24 cellular contexts compared by ENCODE assay signal in the genomic region with DNA sequence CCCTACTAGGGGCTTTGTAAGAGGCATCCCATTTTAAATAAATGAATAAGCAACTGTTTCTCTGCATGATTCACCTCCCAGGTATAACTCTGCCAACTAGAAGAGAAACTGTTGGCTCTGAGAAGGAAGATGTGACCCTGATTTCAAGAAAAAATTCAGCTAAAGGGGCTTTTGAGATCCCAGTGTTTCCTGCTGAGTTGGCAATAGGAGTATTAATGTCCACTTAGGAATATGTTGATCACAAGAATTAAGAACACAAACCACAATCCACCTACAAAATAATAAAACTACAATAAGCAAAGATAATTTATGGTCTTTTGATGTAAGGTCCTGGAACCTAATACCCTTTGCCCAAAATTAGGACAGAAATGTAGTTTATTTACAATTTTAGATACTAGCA.
DNase-seq lines count a peak whose midpoint lies in the region; ATAC-seq, FAIRE-seq and TF ChIP-seq lines count a peak whose summit lies in the region.
"Had no signal": no experiment of that assay in that cellular context is flagged by ENCODE, and none has a peak within 500 bp of the region (broad histone marks: within the 10 kb centered on the region; RNA-seq: fewer than 3 reads in every experiment).

No MANE protein-coding gene starts in this region.

- peaks cover 60% of the 10 kb centered on the region for H3K4me1 ChIP-seq in A549
- H3K4me1 ChIP-seq in GM12878 (ENCODE audit: control insufficient read depth, insufficient read depth, low read length) = no peaks in the 10 kb centered on the region
- no peaks in the 10 kb centered on the region for H3K4me1 ChIP-seq in CD8-positive, alpha-beta memory T cell (ENCODE audit: insufficient read depth, low read length)
- H3K4me1 ChIP-seq: BLaER1 treated with 17β-estradiol and CSF1 and Interleukin-3, amounts not matched to agents 10 nM and 100 nM had no signal

- H3K27ac Mint-ChIP-seq in nephron = peak overlapping the region in 2 of 3 experiments; percentile 51 to 68
- no peak overlapping the region for H3K27ac Mint-ChIP-seq in CD8-positive, alpha-beta memory T cell
- no peak overlapping the region for H3K27ac Mint-ChIP-seq in activated T-helper 2 cell treated with anti-CD3 and anti-CD28 coated beads, Interferon-gamma antibody, Interleukin-2, Interleukin-4, amounts not matched to agents 10 μg/mL and 5 μg/mL and 100 μg/mL, durations not matched to agents 14 hours and 24 hours and 36 hours
- H3K27ac Mint-ChIP-seq: B cell; CD4-positive, alpha-beta T cell; CD8-positive, alpha-beta T cell had no signal

- H2AFZ ChIP-seq in GM12878 (ENCODE audit: control insufficient read depth, low read depth, low read length) = no peak overlapping the region

- peaks cover 61% of the 10 kb centered on the region for H3K36me3 Mint-ChIP-seq in nephron (ENCODE audit: low read depth)
- no peaks in the 10 kb centered on the region for H3K36me3 Mint-ChIP-seq in CD8-positive, alpha-beta memory T cell
- no peaks in the 10 kb centered on the region for H3K36me3 Mint-ChIP-seq in activated T-helper 2 cell treated with anti-CD3 and anti-CD28 coated beads, Interferon-gamma antibody, Interleukin-2, Interleukin-4, amounts not matched to agents 10 μg/mL and 5 μg/mL and 100 μg/mL, durations not matched to agents 14 hours and 24 hours and 36 hours (ENCODE audit: low read depth)
- H3K36me3 Mint-ChIP-seq: CD8-positive, alpha-beta T cell had no signal

- RAD21 ChIA-PET in GM12878 (lab: Charles Lee; ENCODE audit: unreplicated experiment) = interaction anchor here (1.1 kb wide), 1 partner anchor 15 kb away, joined by 3 read pairs; no protein-coding TSS in a partner anchor

- TF ChIP-seq EP300 in A549 (IDR thresholded peaks at IDR 0.05) (no peak), GM12878 (IDR thresholded peaks at IDR 0.05; ENCODE audit: borderline replicate concordance in 1 of 2, control insufficient read depth in 1 of 2, low read depth in 2 of 2, low read length in 2 of 2) (no peak)

- H3K27me3 ChIP-seq in GM12878 (replicated peaks in 1 of 2; ENCODE audit: control insufficient read depth in 2 of 2, insufficient read depth in 2 of 2, low read length in 1 of 2) = no peaks in the 10 kb centered on the region
- H3K27me3 ChIP-seq in CD8-positive, alpha-beta memory T cell (ENCODE audit: insufficient read depth, low read length, poor library complexity, severe bottlenecking) = no peaks in the 10 kb centered on the region
- H3K27me3 ChIP-seq: BLaER1 treated with 17β-estradiol and CSF1 and Interleukin-3, amounts not matched to agents 10 nM and 100 nM had no signal

- H3K9me3 Mint-ChIP-seq in nephron = no peaks in the 10 kb centered on the region
- peaks cover 0 to 3% (median 0%) of the 10 kb centered on the region in 5 donors for H3K9me3 Mint-ChIP-seq in CD8-positive, alpha-beta memory T cell
- H3K9me3 Mint-ChIP-seq in activated T-helper 2 cell treated with anti-CD3 and anti-CD28 coated beads, Interferon-gamma antibody, Interleukin-2, Interleukin-4, amounts not matched to agents 10 μg/mL and 5 μg/mL and 100 μg/mL, durations not matched to agents 14 hours and 24 hours and 36 hours = no peaks in the 10 kb centered on the region
- H3K9me3 Mint-ChIP-seq: CD4-positive, alpha-beta T cell; CD8-positive, alpha-beta T cell had no signal

- FAIRE-seq in A549 (lab: Jason Lieb, UNC) (no peak), GM12878 (lab: Jason Lieb, UNC) (peak; percentile 27)
- FAIRE-seq: A204.1, GM12891, GM19239 had no signal

- no peak for ATAC-seq in A549
- ATAC-seq in GM12878 = no peak
- ATAC-seq: CD8-positive, alpha-beta T cell had no signal

- H3K4me2 ChIP-seq in A549 (no peak overlapping the region), GM12878 (ENCODE audit: control insufficient read depth, insufficient read depth) (no peak overlapping the region)
- H3K4me2 ChIP-seq: BLaER1 treated with 17β-estradiol and CSF1 and Interleukin-3, amounts not matched to agents 10 nM and 100 nM had no signal

- BruUV-seq in GM12878 (replicated peaks; lab: Mats Ljungman, UMichigan) = no TSS peak

- CTCF ChIA-PET in A549 (lab: Yijun Ruan, JAX) = interaction anchor here (1.3 kb wide), 1 partner anchor 11 kb away, joined by 4 read pairs; no protein-coding TSS in a partner anchor
- CTCF ChIA-PET in GM12878 (lab: Yijun Ruan, JAX) = interaction anchor here (0.9 to 1.6 kb wide), 2 partner anchors 21 to 128 kb away, joined by 3 read pairs; no protein-coding TSS in a partner anchor
- CTCF ChIA-PET in CD8-positive, alpha-beta memory T cell (lab: Charles Lee) = no interaction called here

- no peaks in the 10 kb centered on the region for H3K36me3 ChIP-seq in GM12878 (ENCODE audit: control insufficient read depth in 2 of 2, insufficient read depth in 2 of 2, low read length in 1 of 2)
- H3K36me3 ChIP-seq in CD8-positive, alpha-beta memory T cell (ENCODE audit: insufficient read depth, low read length) = no peaks in the 10 kb centered on the region

- no peak overlapping the region for H3K4me3 Mint-ChIP-seq in nephron
- H3K4me3 Mint-ChIP-seq in CD8-positive, alpha-beta memory T cell = no peak overlapping the region
- H3K4me3 Mint-ChIP-seq in activated T-helper 2 cell treated with anti-CD3 and anti-CD28 coated beads, Interferon-gamma antibody, Interleukin-2, Interleukin-4, amounts not matched to agents 10 μg/mL and 5 μg/mL and 100 μg/mL, durations not matched to agents 14 hours and 24 hours and 36 hours (ENCODE audit: low read depth) = no peak overlapping the region
- H3K4me3 Mint-ChIP-seq: B cell; CD4-positive, alpha-beta T cell; CD8-positive, alpha-beta T cell had no signal

- H3K27ac ChIP-seq in A549 = peak overlapping the region; percentile 17 to 71; a peak in 4 of 6 replicates
- no peak overlapping the region for H3K27ac ChIP-seq in GM12878 (ENCODE audit: control insufficient read depth, insufficient read depth)
- H3K27ac ChIP-seq in CD8-positive, alpha-beta memory T cell (ENCODE audit: low read depth, low read length) = no peak overlapping the region
- H3K27ac ChIP-seq: BLaER1 treated with 17β-estradiol and CSF1 and Interleukin-3, amounts not matched to agents 10 nM and 100 nM; C4-2B had no signal

- no peak overlapping the region for H3K9ac ChIP-seq in GM12878 (ENCODE audit: control insufficient read depth, insufficient read depth, low read length)
- H3K9ac ChIP-seq: BLaER1 treated with 17β-estradiol and CSF1 and Interleukin-3, amounts not matched to agents 10 nM and 100 nM had no signal

- DNase-seq in A549 (ENCODE audit: low read depth in 1 of 2, low spot score in 1 of 2) (no peak), GM12878 (ENCODE audit: low read depth, low spot score) (no peak), NCI-H2029 (lab: John Stamatoyannopoulos, UW) (no peak)
- no peak for DNase-seq in CD8-positive, alpha-beta memory T cell
- no peak for DNase-seq in activated T-helper 2 cell treated with anti-CD3 and anti-CD28 coated beads, Interferon-gamma antibody, Interleukin-2, Interleukin-4, amounts not matched to agents 10 μg/mL and 5 μg/mL and 100 μg/mL, durations not matched to agents 14 hours and 24 hours and 36 hours (ENCODE audit: low spot score)
- DNase-seq: 8988T; AML-193; CD4-positive, alpha-beta T cell; CD8-positive, alpha-beta T cell; COR-L47; DMS 273 treated with DMSO at 0.1 percent for 48 hours; DMS153; DMS53; DMS79; DND-41; EL; GDM1 had no signal

- in situ Hi-C loops in GM12878 (cut with MboI) = no loop called here

- intact Hi-C loops in GM12878 (cut with micrococcal nuclease; ENCODE audit: unreplicated experiment) = no loop called here
- intact Hi-C loops in activated T-helper 2 cell treated with anti-CD3 and anti-CD28 coated beads, Interferon-gamma antibody, Interleukin-2, Interleukin-4, amounts not matched to agents 10 μg/mL and 5 μg/mL and 100 μg/mL, durations not matched to agents 14 hours and 24 hours and 36 hours (cut with micrococcal nuclease) = no loop called here

- TF ChIP-seq CTCF in A549 (IDR thresholded peaks at IDR 0.05) (no peak), GM12878 (IDR thresholded peaks at IDR 0.05 in 2 of 3, conservative IDR thresholded peaks at IDR 0.05 in 1 of 3; ENCODE audit: control insufficient read depth in 2 of 3, extremely low read depth in 1 of 3, insufficient read depth in 1 of 3, low read depth in 3 of 3, low read length in 3 of 3) (no peak), nephron (IDR thresholded peaks at IDR 0.05; ENCODE audit: unreplicated experiment in 3 of 3) (no peak)

- no peak overlapping the region for H3K4me3 ChIP-seq in A549
- H3K4me3 ChIP-seq in GM12878 = no peak overlapping the region
- H3K4me3 ChIP-seq in CD8-positive, alpha-beta memory T cell (ENCODE audit: low read length) = no peak overlapping the region
- H3K4me3 ChIP-seq: BLaER1 treated with 17β-estradiol and CSF1 and Interleukin-3, amounts not matched to agents 10 nM and 100 nM had no signal

- no peaks in the 10 kb centered on the region for H3K27me3 Mint-ChIP-seq in nephron (ENCODE audit: low read depth)
- H3K27me3 Mint-ChIP-seq in CD8-positive, alpha-beta memory T cell = no peaks in the 10 kb centered on the region
- H3K27me3 Mint-ChIP-seq in activated T-helper 2 cell treated with anti-CD3 and anti-CD28 coated beads, Interferon-gamma antibody, Interleukin-2, Interleukin-4, amounts not matched to agents 10 μg/mL and 5 μg/mL and 100 μg/mL, durations not matched to agents 14 hours and 24 hours and 36 hours (ENCODE audit: low read depth) = no peaks in the 10 kb centered on the region
- H3K27me3 Mint-ChIP-seq: B cell; CD4-positive, alpha-beta T cell had no signal

- no peaks in the 10 kb centered on the region for H3K4me1 Mint-ChIP-seq in nephron
- H3K4me1 Mint-ChIP-seq in CD8-positive, alpha-beta memory T cell = no peaks in the 10 kb centered on the region
- no peaks in the 10 kb centered on the region for H3K4me1 Mint-ChIP-seq in activated T-helper 2 cell treated with anti-CD3 and anti-CD28 coated beads, Interferon-gamma antibody, Interleukin-2, Interleukin-4, amounts not matched to agents 10 μg/mL and 5 μg/mL and 100 μg/mL, durations not matched to agents 14 hours and 24 hours and 36 hours (ENCODE audit: low read depth)
- H3K4me1 Mint-ChIP-seq: B cell had no signal

- POLR2A ChIA-PET in A549 (lab: Yijun Ruan, JAX) (no interaction called here), GM12878 (lab: Charles Lee) (interaction anchor here (0.8 kb wide), 1 partner anchor 10 kb away, joined by 3 read pairs; no protein-coding TSS in a partner anchor)
- POLR2A ChIA-PET in CD8-positive, alpha-beta memory T cell (lab: Charles Lee) = no interaction called here

- SMC1A ChIA-PET in GM12878 (lab: Charles Lee; ENCODE audit: uncharacterized antibody, unreplicated experiment) = interaction anchor here (1.3 to 1.6 kb wide), 2 partner anchors 10 to 45 kb away, joined by 4 to 8 read pairs; no protein-coding TSS in a partner anchor

- TF ChIP-seq POLR2A in A549 (IDR thresholded peaks at IDR 0.05; ENCODE audit: low read length) = no peak
- no peak for TF ChIP-seq POLR2A in GM12878 (IDR thresholded peaks at IDR 0.05; ENCODE audit: low read depth, low read length)

- TF ChIP-seq RAD21 in A549 (conservative IDR thresholded peaks at IDR 0.05 in 1 of 2, IDR thresholded peaks at IDR 0.05 in 1 of 2) (no peak), GM12878 (IDR thresholded peaks at IDR 0.05; ENCODE audit: insufficient read depth, low read depth, low read length) (no peak)

- H4K20me1 ChIP-seq in GM12878 (ENCODE audit: control insufficient read depth, insufficient read depth) = no peaks in the 10 kb centered on the region
- H4K20me1 ChIP-seq: BLaER1 treated with 17β-estradiol and CSF1 and Interleukin-3, amounts not matched to agents 10 nM and 100 nM had no signal

- H3K79me2 ChIP-seq in GM12878 (ENCODE audit: control insufficient read depth, insufficient read depth, low read length) = no peaks in the 10 kb centered on the region

- H3K9me3 ChIP-seq in A549 = no peaks in the 10 kb centered on the region
- no peaks in the 10 kb centered on the region for H3K9me3 ChIP-seq in GM12878 (replicated peaks; ENCODE audit: control insufficient read depth, insufficient read depth, low read length)
- no peaks in the 10 kb centered on the region for H3K9me3 ChIP-seq in CD8-positive, alpha-beta memory T cell (ENCODE audit: low read length)

Comparison
In these comparisons a context has a peak if more than half of its experiments do, and no peak if none do; other contexts are left out.
1. H3K27ac ChIP-seq: peak in A549 (2 of 2); none in GM12878 (single experiment) and CD8-positive, alpha-beta memory T cell (single experiment).
2. H3K27ac Mint-ChIP-seq: peak in nephron (2 of 3); none in CD8-positive, alpha-beta memory T cell (0 of 8) and activated T-helper 2 cell treated with anti-CD3 and anti-CD28 coated beads, Interferon-gamma antibody, Interleukin-2, Interleukin-4, amounts not matched to agents 10 μg/mL and 5 μg/mL and 100 μg/mL, durations not matched to agents 14 hours and 24 hours and 36 hours (single experiment).